12 cellular contexts compared by ENCODE assay signal in the genomic region with DNA sequence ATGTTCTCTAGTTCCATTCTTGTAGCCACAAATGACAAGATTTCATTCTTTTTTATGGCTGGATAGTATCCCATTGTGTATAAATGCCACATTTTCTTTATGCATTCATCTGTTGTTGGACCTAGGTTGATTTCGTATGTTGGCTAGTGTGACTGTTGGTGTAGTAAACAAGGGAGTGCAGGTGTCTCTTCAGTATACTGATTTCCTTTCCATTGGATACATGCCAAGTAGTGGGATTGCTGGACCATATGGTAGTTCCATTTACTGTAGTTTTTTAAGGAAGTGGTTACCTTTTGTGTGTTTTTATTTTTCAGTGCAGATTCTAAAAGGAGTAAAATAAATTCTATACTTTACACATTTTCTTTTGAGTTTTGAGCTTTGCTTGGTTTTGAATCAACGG. TPM values are rescaled to one million over a fixed set of nuclear protein-coding genes. Genes with fewer than 3 reads are reported as not detected.
A peak's percentile ranks its signal among the peaks of the same experiment; 100 is the strongest.
DNase-seq lines count a peak whose midpoint lies in the region; ATAC-seq and TF ChIP-seq lines count a peak whose summit lies in the region.
"Had no signal": no experiment of that assay in that cellular context is flagged by ENCODE, and none has a peak within 500 bp of the region (broad histone marks: within the 10 kb centered on the region; RNA-seq: fewer than 3 reads in every experiment).

No MANE protein-coding gene starts in this region.

- H3K4me3 Mint-ChIP-seq in activated T-cell treated with anti-CD3 and anti-CD28 coated beads, Interleukin-2, amount 50 U/mL, for 24 hours = peak overlapping the region; percentile 0
- H3K4me3 Mint-ChIP-seq in activated T-helper 2 cell treated with anti-CD3 and anti-CD28 coated beads, Interferon-gamma antibody, Interleukin-2, Interleukin-4, amounts not matched to agents 10 μg/mL and 5 μg/mL and 100 μg/mL, durations not matched to agents 14 hours and 24 hours and 36 hours (ENCODE audit: low read depth) = peak overlapping the region; percentile 11
- peak overlapping the region; percentile 42 for H3K4me3 Mint-ChIP-seq in neural crest cell
- H3K4me3 Mint-ChIP-seq: type B pancreatic cell had no signal

- ATAC-seq in HG03469 (IDR thresholded peaks at IDR 0.05; ENCODE audit: unreplicated experiment) = no peak
- ATAC-seq: naive thymus-derived CD8-positive, alpha-beta T cell had no signal

- no peaks in the 10 kb centered on the region for H3K9me3 Mint-ChIP-seq in activated T-cell treated with anti-CD3 and anti-CD28 coated beads, Interleukin-2, amount 50 U/mL, for 24 hours
- H3K9me3 Mint-ChIP-seq in activated T-helper 2 cell treated with anti-CD3 and anti-CD28 coated beads, Interferon-gamma antibody, Interleukin-2, Interleukin-4, amounts not matched to agents 10 μg/mL and 5 μg/mL and 100 μg/mL, durations not matched to agents 14 hours and 24 hours and 36 hours = no peaks in the 10 kb centered on the region
- no peaks in the 10 kb centered on the region for H3K9me3 Mint-ChIP-seq in neural crest cell
- H3K9me3 Mint-ChIP-seq: naive thymus-derived CD8-positive, alpha-beta T cell; type B pancreatic cell had no signal

- peaks cover 59% of the 10 kb centered on the region for H3K4me1 Mint-ChIP-seq in activated T-cell treated with anti-CD3 and anti-CD28 coated beads, Interleukin-2, amount 50 U/mL, for 24 hours (ENCODE audit: low read depth)
- H3K4me1 Mint-ChIP-seq in activated T-helper 2 cell treated with anti-CD3 and anti-CD28 coated beads, Interferon-gamma antibody, Interleukin-2, Interleukin-4, amounts not matched to agents 10 μg/mL and 5 μg/mL and 100 μg/mL, durations not matched to agents 14 hours and 24 hours and 36 hours (ENCODE audit: low read depth) = peaks cover 36% of the 10 kb centered on the region
- peaks cover 16% of the 10 kb centered on the region for H3K4me1 Mint-ChIP-seq in neural crest cell

- no peak for DNase-seq in activated T-cell treated with anti-CD3 and anti-CD28 coated beads, Interleukin-2, amount 50 U/mL, for 24 hours
- DNase-seq in activated T-cell treated with anti-CD3 and anti-CD28 coated beads, Interleukin-2, amount 50 U/mL, for 48 hours = no peak
- peak; percentile 54 for DNase-seq in NCI-H2029 (lab: John Stamatoyannopoulos, UW)
- no peak for DNase-seq in activated T-helper 2 cell treated with anti-CD3 and anti-CD28 coated beads, Interferon-gamma antibody, Interleukin-2, Interleukin-4, amounts not matched to agents 10 μg/mL and 5 μg/mL and 100 μg/mL, durations not matched to agents 14 hours and 24 hours and 36 hours (ENCODE audit: low spot score)
- no peak for DNase-seq in neural crest cell (ENCODE audit: low read depth, low spot score)
- DNase-seq in HUDEP-2 (lab: John Stamatoyannopoulos, UW; ENCODE audit: unreplicated experiment in 76 of 76) = no peak
- no peak for DNase-seq in OCI-M2 (lab: John Stamatoyannopoulos, UW; ENCODE audit: unreplicated experiment)
- DNase-seq: aorta; naive thymus-derived CD8-positive, alpha-beta T cell; Right ventricle myocardium superior had no signal

- intact Hi-C loops in activated T-helper 2 cell treated with anti-CD3 and anti-CD28 coated beads, Interferon-gamma antibody, Interleukin-2, Interleukin-4, amounts not matched to agents 10 μg/mL and 5 μg/mL and 100 μg/mL, durations not matched to agents 14 hours and 24 hours and 36 hours (cut with micrococcal nuclease) = no loop called here

- peak overlapping the region; percentile 49 for H3K27ac Mint-ChIP-seq in activated T-cell treated with anti-CD3 and anti-CD28 coated beads, Interleukin-2, amount 50 U/mL, for 24 hours
- H3K27ac Mint-ChIP-seq in activated T-helper 2 cell treated with anti-CD3 and anti-CD28 coated beads, Interferon-gamma antibody, Interleukin-2, Interleukin-4, amounts not matched to agents 10 μg/mL and 5 μg/mL and 100 μg/mL, durations not matched to agents 14 hours and 24 hours and 36 hours = no peak overlapping the region
- H3K27ac Mint-ChIP-seq in neural crest cell (ENCODE audit: unreplicated experiment) = no peak overlapping the region
- H3K27ac Mint-ChIP-seq: type B pancreatic cell had no signal

- no peaks in the 10 kb centered on the region for H3K27me3 Mint-ChIP-seq in activated T-cell treated with anti-CD3 and anti-CD28 coated beads, Interleukin-2, amount 50 U/mL, for 24 hours
- H3K27me3 Mint-ChIP-seq in activated T-helper 2 cell treated with anti-CD3 and anti-CD28 coated beads, Interferon-gamma antibody, Interleukin-2, Interleukin-4, amounts not matched to agents 10 μg/mL and 5 μg/mL and 100 μg/mL, durations not matched to agents 14 hours and 24 hours and 36 hours (ENCODE audit: low read depth) = no peaks in the 10 kb centered on the region
- no peaks in the 10 kb centered on the region for H3K27me3 Mint-ChIP-seq in neural crest cell (ENCODE audit: low read depth)
- H3K27me3 Mint-ChIP-seq: naive thymus-derived CD8-positive, alpha-beta T cell; type B pancreatic cell had no signal

- no peak for TF ChIP-seq CTCF in neural crest cell (conservative IDR thresholded peaks at IDR 0.05)

- peaks cover 93% of the 10 kb centered on the region for H3K36me3 Mint-ChIP-seq in activated T-cell treated with anti-CD3 and anti-CD28 coated beads, Interleukin-2, amount 50 U/mL, for 24 hours (ENCODE audit: low read depth)
- H3K36me3 Mint-ChIP-seq in activated T-helper 2 cell treated with anti-CD3 and anti-CD28 coated beads, Interferon-gamma antibody, Interleukin-2, Interleukin-4, amounts not matched to agents 10 μg/mL and 5 μg/mL and 100 μg/mL, durations not matched to agents 14 hours and 24 hours and 36 hours (ENCODE audit: low read depth) = peaks cover 85% of the 10 kb centered on the region
- H3K36me3 Mint-ChIP-seq in neural crest cell (ENCODE audit: low read depth) = peaks cover 25% of the 10 kb centered on the region

RNA-seq across cellular contexts. Expression of a gene that starts 5.7 kb away (rescaled TPM):
- 498 and 514 TPM in 2 replicates for total RNA-seq in activated T-helper 2 cell treated with anti-CD3 and anti-CD28 coated beads, Interferon-gamma antibody, Interleukin-2, Interleukin-4, amounts not matched to agents 10 μg/mL and 5 μg/mL and 100 μg/mL, durations not matched to agents 14 hours and 24 hours and 36 hours
- total RNA-seq in neural crest cell = 383 and 386 TPM in 2 replicates

RNA-seq across cellular contexts. Expression of a gene that starts 26.6 kb away (rescaled TPM):
- 112 and 115 TPM in 2 replicates for total RNA-seq in activated T-helper 2 cell treated with anti-CD3 and anti-CD28 coated beads, Interferon-gamma antibody, Interleukin-2, Interleukin-4, amounts not matched to agents 10 μg/mL and 5 μg/mL and 100 μg/mL, durations not matched to agents 14 hours and 24 hours and 36 hours
- 0.23 and 0.28 TPM in 2 replicates for total RNA-seq in neural crest cell
- total RNA-seq: Right ventricle myocardium superior had no signal

RNA-seq across cellular contexts. Expression of a gene that starts 58.9 kb away (rescaled TPM):
- 3.1 and 3.8 TPM in 2 replicates for total RNA-seq in activated T-helper 2 cell treated with anti-CD3 and anti-CD28 coated beads, Interferon-gamma antibody, Interleukin-2, Interleukin-4, amounts not matched to agents 10 μg/mL and 5 μg/mL and 100 μg/mL, durations not matched to agents 14 hours and 24 hours and 36 hours
- total RNA-seq in neural crest cell = 23.3 and 24.0 TPM in 2 replicates

Comparison
In these comparisons a context has a peak if more than half of its experiments do, and no peak if none do; other contexts are left out.
1. RNA of a gene that starts 26.6 kb away (total RNA-seq): 112 to 115 TPM in activated T-helper 2 cell treated with anti-CD3 and anti-CD28 coated beads, Interferon-gamma antibody, Interleukin-2, Interleukin-4, amounts not matched to agents 10 μg/mL and 5 μg/mL and 100 μg/mL, durations not matched to agents 14 hours and 24 hours and 36 hours; 0.23 to 0.28 TPM in neural crest cell; every median in the first group is over 10 times any median in the second.
2. Peak in every context shown above with its lines, with median percentiles within 50 percentile points of each other: H3K4me3 Mint-ChIP-seq.